ENCODE assay signal across 10 cellular contexts in the genomic region with DNA sequence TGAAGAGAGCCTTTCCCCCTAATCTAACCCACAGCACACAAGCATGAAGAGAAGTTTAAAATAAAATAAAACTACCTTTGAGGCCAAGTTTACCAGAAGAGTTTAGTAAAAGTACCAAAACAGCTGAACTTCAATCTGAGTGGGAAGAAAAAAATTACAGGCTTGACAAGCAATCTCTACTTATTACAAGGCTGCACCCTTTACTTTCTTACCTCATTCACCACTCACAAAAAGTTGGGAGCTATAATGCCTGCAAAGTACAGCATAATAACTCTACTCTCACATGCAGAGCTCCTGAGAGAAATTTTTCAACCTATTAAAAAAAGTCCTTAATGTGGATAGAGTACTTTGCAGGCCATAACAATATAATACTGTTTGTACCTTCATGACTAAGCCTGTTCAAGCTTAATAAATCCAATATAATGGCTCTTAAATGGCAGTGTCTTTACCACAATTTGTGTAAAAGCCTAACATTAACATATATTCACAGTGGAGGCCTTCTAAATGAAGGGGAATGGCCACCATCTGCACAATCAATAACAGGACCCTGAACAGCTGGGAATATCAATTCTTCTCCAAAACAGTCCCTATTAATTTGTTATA.
DNase-seq lines count a peak whose midpoint lies in the region; ATAC-seq and TF ChIP-seq lines count a peak whose summit lies in the region.
"Had no signal": no experiment of that assay in that cellular context is flagged by ENCODE, and none has a peak within 500 bp of the region (broad histone marks: within the 10 kb centered on the region; RNA-seq: fewer than 3 reads in every experiment).

No MANE protein-coding gene starts in this region.

- peak overlapping the region; percentile 97 for H3K27ac ChIP-seq in left ventricle myocardium inferior (replicated peaks)
- peak overlapping the region; percentile 89 to 90 for H3K27ac ChIP-seq in coronary artery
- peak overlapping the region; percentile 94 for H3K27ac ChIP-seq in vagina

- H3K27me3 ChIP-seq in left ventricle myocardium inferior (ENCODE audit: low read depth): no peaks in the 10 kb centered on the region
- H3K27me3 ChIP-seq in vagina: no peaks in the 10 kb centered on the region

- no peaks in the 10 kb centered on the region for H3K27me3 Mint-ChIP-seq in neural crest cell (ENCODE audit: low read depth)

- no peaks in the 10 kb centered on the region for H3K9me3 Mint-ChIP-seq in neural crest cell

- intact Hi-C loops in left ventricle myocardium inferior (cut with micrococcal nuclease): loop anchor here (10.0 kb wide), 1 partner anchor 45 kb away; no protein-coding TSS in a partner anchor
- intact Hi-C loops in cardiac septum (cut with DNase I): loop anchor here (5.0 kb wide), 1 partner anchor 47 kb away; no protein-coding TSS in a partner anchor
- intact Hi-C loops in vagina (cut with DNase I): no loop called here

- H3K4me3 ChIP-seq in left ventricle myocardium inferior: peak overlapping the region; percentile 72
- H3K4me3 ChIP-seq in coronary artery: peak overlapping the region; percentile 70
- peak overlapping the region; percentile 62 to 66 for H3K4me3 ChIP-seq in vagina

- no peak overlapping the region for H3K27ac Mint-ChIP-seq in neural crest cell (ENCODE audit: unreplicated experiment)

- peaks cover 22% of the 10 kb centered on the region for H3K36me3 ChIP-seq in left ventricle myocardium inferior
- H3K36me3 ChIP-seq in vagina: peaks cover 0 to 20% of the 10 kb centered on the region in 2 donors

- no peak for TF ChIP-seq POLR2A in vagina (IDR thresholded peaks at IDR 0.05)

- H3K4me1 ChIP-seq in left ventricle myocardium inferior (peaks cover 88% of the 10 kb centered on the region), vagina (peaks cover 48% of the 10 kb centered on the region)

- DNase-seq in left ventricle myocardium inferior (no peak), cardiac septum (ENCODE audit: low spot score) (no peak), coronary artery (ENCODE audit: low spot score) (no peak), neural crest cell (ENCODE audit: low read depth, low spot score) (no peak), vagina (ENCODE audit: extremely low spot score in 2 of 2) (no peak), NCI-H2171 (lab: John Stamatoyannopoulos, UW) (no peak)
- no peak for DNase-seq in activated naive CD4-positive, alpha-beta T cell (lab: John Stamatoyannopoulos, UW)
- DNase-seq: dermis blood vessel endothelial cell, GDM1 had no signal

- no peak for ATAC-seq in HG03196 (IDR thresholded peaks at IDR 0.05; ENCODE audit: unreplicated experiment)

- H3K4me1 Mint-ChIP-seq in neural crest cell: peaks cover 16% of the 10 kb centered on the region

- H3K4me3 Mint-ChIP-seq in neural crest cell: peak overlapping the region; percentile 41

- H3K9me3 ChIP-seq in left ventricle myocardium inferior (replicated peaks) (no peaks in the 10 kb centered on the region), vagina (no peaks in the 10 kb centered on the region)

- TF ChIP-seq CTCF in left ventricle myocardium inferior (IDR thresholded peaks at IDR 0.05; ENCODE audit: borderline replicate concordance): no peak
- no peak for TF ChIP-seq CTCF in coronary artery (IDR thresholded peaks at IDR 0.05)
- no peak for TF ChIP-seq CTCF in neural crest cell (conservative IDR thresholded peaks at IDR 0.05)
- no peak for TF ChIP-seq CTCF in vagina (IDR thresholded peaks at IDR 0.05)

- peaks cover 5% of the 10 kb centered on the region for H3K36me3 Mint-ChIP-seq in neural crest cell (ENCODE audit: low read depth)
